19 cellular contexts compared by ENCODE assay signal in genomic region chr9:131578016-131578415, GRCh38. TPM values are rescaled to one million over a fixed set of nuclear protein-coding genes. Genes with fewer than 3 reads are reported as not detected.
DNase-seq lines count a peak whose midpoint lies in the region; ATAC-seq, FAIRE-seq and TF ChIP-seq lines count a peak whose summit lies in the region.
"Had no signal": no experiment of that assay in that cellular context is flagged by ENCODE, and none has a peak within 500 bp of the region (broad histone marks: within the 10 kb centered on the region; RNA-seq: fewer than 3 reads in every experiment).

No MANE protein-coding gene starts in this region.

- no peak overlapping the region for H3K4me3 Mint-ChIP-seq in activated naive CD4-positive, alpha-beta T cell treated with anti-CD3 and anti-CD28 coated beads, Interleukin-2, amount 10 ng/mL, durations not matched to agents 7 days and 5 days
- H3K4me3 Mint-ChIP-seq in activated CD4-positive, alpha-beta memory T cell treated with anti-CD3 and anti-CD28 coated beads, Interleukin-2, amount 10 ng/mL, durations not matched to agents 7 days and 5 days, result no peak overlapping the region
- H3K4me3 Mint-ChIP-seq in immature natural killer cell, result no peak overlapping the region
- H3K4me3 Mint-ChIP-seq in stimulated activated naive CD8-positive, alpha-beta T cell treated with anti-CD3 and anti-CD28 coated beads, Interleukin-15, amount 100 ng/mL, for 72 hours, result peak overlapping the region; percentile 54 to 77
- H3K4me3 Mint-ChIP-seq: H9 had no signal

- H3K27ac Mint-ChIP-seq in activated naive CD4-positive, alpha-beta T cell treated with anti-CD3 and anti-CD28 coated beads, Interleukin-2, amount 10 ng/mL, durations not matched to agents 7 days and 5 days, result peak overlapping the region; percentile 96
- peak overlapping the region; percentile 87 for H3K27ac Mint-ChIP-seq in activated CD4-positive, alpha-beta memory T cell treated with anti-CD3 and anti-CD28 coated beads, Interleukin-2, amount 10 ng/mL, durations not matched to agents 7 days and 5 days
- H3K27ac Mint-ChIP-seq in immature natural killer cell, result peak overlapping the region in 4 of 6 donors; percentile 59 to 83 (median 70)
- peak overlapping the region; percentile 92 to 93 for H3K27ac Mint-ChIP-seq in stimulated activated naive CD8-positive, alpha-beta T cell treated with anti-CD3 and anti-CD28 coated beads, Interleukin-15, amount 100 ng/mL, for 72 hours

- no peak overlapping the region for H3K27ac ChIP-seq in A673 (ENCODE audit: low read depth, low read length, poor library complexity, severe bottlenecking)
- H3K27ac ChIP-seq: ascending aorta, right lobe of liver, SJCRH30 had no signal

- TF ChIP-seq CTCF in A673 (conservative IDR thresholded peaks at IDR 0.05; ENCODE audit: low read depth, low read length), result no peak

- no peak for ATAC-seq in stimulated activated naive CD8-positive, alpha-beta T cell treated with anti-CD3 and anti-CD28 coated beads, Interleukin-15, amount 100 ng/mL, for 72 hours
- ATAC-seq: K562 had no signal

- H3K4me3 ChIP-seq in A673 (ENCODE audit: low read depth, low read length, poor library complexity, severe bottlenecking), result no peak overlapping the region
- H3K4me3 ChIP-seq: ascending aorta, K562, right lobe of liver, SJCRH30 had no signal

- H3K27me3 Mint-ChIP-seq in activated naive CD4-positive, alpha-beta T cell treated with anti-CD3 and anti-CD28 coated beads, Interleukin-2, amount 10 ng/mL, durations not matched to agents 7 days and 5 days, result no peaks in the 10 kb centered on the region
- no peaks in the 10 kb centered on the region for H3K27me3 Mint-ChIP-seq in activated CD4-positive, alpha-beta memory T cell treated with anti-CD3 and anti-CD28 coated beads, Interleukin-2, amount 10 ng/mL, durations not matched to agents 7 days and 5 days
- H3K27me3 Mint-ChIP-seq in immature natural killer cell (ENCODE audit: low read depth in 3 of 3), result peaks cover 4 to 24% (median 5%) of the 10 kb centered on the region in 3 donors
- H3K27me3 Mint-ChIP-seq in stimulated activated naive CD8-positive, alpha-beta T cell treated with anti-CD3 and anti-CD28 coated beads, Interleukin-15, amount 100 ng/mL, for 72 hours, result no peaks in the 10 kb centered on the region

- no peaks in the 10 kb centered on the region for H3K9me3 Mint-ChIP-seq in activated naive CD4-positive, alpha-beta T cell treated with anti-CD3 and anti-CD28 coated beads, Interleukin-2, amount 10 ng/mL, durations not matched to agents 7 days and 5 days
- H3K9me3 Mint-ChIP-seq in activated CD4-positive, alpha-beta memory T cell treated with anti-CD3 and anti-CD28 coated beads, Interleukin-2, amount 10 ng/mL, durations not matched to agents 7 days and 5 days, result no peaks in the 10 kb centered on the region
- H3K9me3 Mint-ChIP-seq in immature natural killer cell, result no peaks in the 10 kb centered on the region
- H3K9me3 Mint-ChIP-seq in stimulated activated naive CD8-positive, alpha-beta T cell treated with anti-CD3 and anti-CD28 coated beads, Interleukin-15, amount 100 ng/mL, for 72 hours, result no peaks in the 10 kb centered on the region
- H3K9me3 Mint-ChIP-seq: H9 had no signal

- no peaks in the 10 kb centered on the region for H3K9me3 ChIP-seq in A673 (ENCODE audit: low read depth, low read length, poor library complexity, severe bottlenecking)
- H3K9me3 ChIP-seq: ascending aorta, right lobe of liver, SJCRH30 had no signal

- H3K36me3 Mint-ChIP-seq in activated naive CD4-positive, alpha-beta T cell treated with anti-CD3 and anti-CD28 coated beads, Interleukin-2, amount 10 ng/mL, durations not matched to agents 7 days and 5 days, result peaks cover 43% of the 10 kb centered on the region
- H3K36me3 Mint-ChIP-seq in activated CD4-positive, alpha-beta memory T cell treated with anti-CD3 and anti-CD28 coated beads, Interleukin-2, amount 10 ng/mL, durations not matched to agents 7 days and 5 days (ENCODE audit: low read depth), result peaks cover 67% of the 10 kb centered on the region
- peaks cover 7 to 14% (median 7%) of the 10 kb centered on the region in 3 donors for H3K36me3 Mint-ChIP-seq in immature natural killer cell

- POLR2A ChIA-PET in activated CD4-positive, alpha-beta memory T cell treated with anti-CD3 and anti-CD28 coated beads, Interleukin-2, amount 10 ng/mL, durations not matched to agents 7 days and 5 days (lab: Charles Lee), result interaction anchor here (1.2 kb wide), 1 partner anchor 74 kb away, joined by 3 read pairs; no protein-coding TSS in a partner anchor
- POLR2A ChIA-PET in A673 (lab: Charles Lee; ENCODE audit: low non-redundant PET), result no interaction called here

- intact Hi-C loops in A673 (cut with micrococcal nuclease; ENCODE audit: unreplicated experiment), result no loop called here

- FAIRE-seq in H54 (lab: Jason Lieb, UNC), result no peak
- FAIRE-seq: K562 had no signal

- H3K4me1 Mint-ChIP-seq in activated naive CD4-positive, alpha-beta T cell treated with anti-CD3 and anti-CD28 coated beads, Interleukin-2, amount 10 ng/mL, durations not matched to agents 7 days and 5 days, result peaks cover 28% of the 10 kb centered on the region
- peaks cover 27% of the 10 kb centered on the region for H3K4me1 Mint-ChIP-seq in activated CD4-positive, alpha-beta memory T cell treated with anti-CD3 and anti-CD28 coated beads, Interleukin-2, amount 10 ng/mL, durations not matched to agents 7 days and 5 days
- H3K4me1 Mint-ChIP-seq in immature natural killer cell, result peaks cover 26 to 31% of the 10 kb centered on the region in 2 donors
- peaks cover 39% of the 10 kb centered on the region for H3K4me1 Mint-ChIP-seq in stimulated activated naive CD8-positive, alpha-beta T cell treated with anti-CD3 and anti-CD28 coated beads, Interleukin-15, amount 100 ng/mL, for 72 hours

- DNase-seq in activated naive CD4-positive, alpha-beta T cell treated with anti-CD3 and anti-CD28 coated beads, Interleukin-2, amount 10 ng/mL, durations not matched to agents 7 days and 5 days, result no peak
- DNase-seq in activated naive CD4-positive, alpha-beta T cell treated with Interleukin-2 at 50 U/mL for 16 hours, result no peak
- no peak for DNase-seq in activated CD4-positive, alpha-beta memory T cell treated with anti-CD3 and anti-CD28 coated beads, Interleukin-2, amount 10 ng/mL, durations not matched to agents 7 days and 5 days
- DNase-seq in immature natural killer cell, result no peak
- DNase-seq in stimulated activated naive CD8-positive, alpha-beta T cell treated with anti-CD3 and anti-CD28 coated beads, Interleukin-15, amount 100 ng/mL, for 72 hours, result no peak
- no peak for DNase-seq in A673 (ENCODE audit: low spot score)
- no peak for DNase-seq in activated T-cell treated with anti-CD3 and anti-CD28 coated beads, Interleukin-2, amount 50 U/mL, for 1 hour
- DNase-seq in H54 (ENCODE audit: insufficient read length, low spot score), result no peak
- DNase-seq: DMS79, H9, NCI-H1105 treated with DMSO at 0.1 percent for 48 hours, NCI-H446 treated with DMSO at 0.1 percent for 48 hours, right lobe of liver, SJCRH30 had no signal

- H3K36me3 ChIP-seq in A673 (ENCODE audit: insufficient read depth, low read length, poor library complexity, severe bottlenecking), result peaks cover 8% of the 10 kb centered on the region

- CTCF ChIA-PET in activated naive CD4-positive, alpha-beta T cell treated with anti-CD3 and anti-CD28 coated beads, Interleukin-2, amount 10 ng/mL, durations not matched to agents 7 days and 5 days (lab: Charles Lee), result interaction anchor here (1.3 to 1.6 kb wide), 2 partner anchors 14 to 162 kb away, joined by 4 to 6 read pairs; no protein-coding TSS in a partner anchor
- CTCF ChIA-PET in activated CD4-positive, alpha-beta memory T cell treated with anti-CD3 and anti-CD28 coated beads, Interleukin-2, amount 10 ng/mL, durations not matched to agents 7 days and 5 days (lab: Charles Lee), result no interaction called here
- CTCF ChIA-PET in A673 (lab: Charles Lee), result no interaction called here

- no peak for TF ChIP-seq POLR2A in H54 (IDR thresholded peaks at IDR 0.05; ENCODE audit: low read depth, low read length)

- H3K4me1 ChIP-seq in A673 (ENCODE audit: insufficient read depth, low read length, poor library complexity, severe bottlenecking), result no peaks in the 10 kb centered on the region
- H3K4me1 ChIP-seq: ascending aorta, SJCRH30 had no signal

- BruUV-seq in A673 (replicated peaks; lab: Mats Ljungman, UMichigan), result no TSS peak

- H3K27me3 ChIP-seq in A673 (replicated peaks; ENCODE audit: insufficient read depth, low read depth, low read length, poor library complexity), result no peaks in the 10 kb centered on the region
- H3K27me3 ChIP-seq: ascending aorta, right lobe of liver, SJCRH30 had no signal

RNA-seq across cellular contexts. Expression of gene PRRT1B, which starts 32.7 kb away (rescaled TPM):
- total RNA-seq in activated CD4-positive, alpha-beta memory T cell treated with anti-CD3 and anti-CD28 coated beads, Interleukin-2, amount 10 ng/mL, durations not matched to agents 7 days and 5 days, result not detected
- not detected for polyA plus RNA-seq in immature natural killer cell
- not detected in 2 replicates for total RNA-seq in A673 (2021)
- total RNA-seq: ascending aorta, dermis microvascular lymphatic vessel endothelial cell, K562, lower leg skin, SJCRH30 had no signal
- polyA plus RNA-seq: K562, neural cell had no signal

RNA-seq across cellular contexts. Expression of gene UCK1, which starts 47.0 kb away (rescaled TPM):
- total RNA-seq in activated CD4-positive, alpha-beta memory T cell treated with anti-CD3 and anti-CD28 coated beads, Interleukin-2, amount 10 ng/mL, durations not matched to agents 7 days and 5 days, result 10 to 100 TPM; 23.8 to 24.6 TPM
- polyA plus RNA-seq in immature natural killer cell, result 10 to 100 TPM; 27.3 to 34.7 (median 33.7) TPM
- 48.0 and 51.6 TPM in 2 replicates for total RNA-seq in A673 (2021)

Comparison
In these comparisons a context has a peak if more than half of its experiments do, and no peak if none do; other contexts are left out.
1. H3K4me3 Mint-ChIP-seq: peak in stimulated activated naive CD8-positive, alpha-beta T cell treated with anti-CD3 and anti-CD28 coated beads, Interleukin-15, amount 100 ng/mL, for 72 hours (2 of 2); none in activated naive CD4-positive, alpha-beta T cell treated with anti-CD3 and anti-CD28 coated beads, Interleukin-2, amount 10 ng/mL, durations not matched to agents 7 days and 5 days (single experiment), activated CD4-positive, alpha-beta memory T cell treated with anti-CD3 and anti-CD28 coated beads, Interleukin-2, amount 10 ng/mL, durations not matched to agents 7 days and 5 days (single experiment) and immature natural killer cell (0 of 5).
2. Peak in every context shown above with its lines, with median percentiles within 50 percentile points of each other: H3K27ac Mint-ChIP-seq.